8 cellular contexts compared by ENCODE assay signal in genomic region chr3:14178247-14179113, GRCh38. TPM values are rescaled to one million over a fixed set of nuclear protein-coding genes. Genes with fewer than 3 reads are reported as not detected.
A peak's percentile ranks its signal among the peaks of the same experiment; 100 is the strongest.
DNase-seq lines count a peak whose midpoint lies in the region; ATAC-seq and TF ChIP-seq lines count a peak whose summit lies in the region.

Gene LSM3 (plus strand): TSS chr3:14178817. CDS start chr3:14178861, 44 bp downstream.
Gene XPC (minus strand): TSS chr3:14178601. CDS start chr3:14178568, 33 bp downstream.

- H3K27me3 Mint-ChIP-seq in activated T-helper 17 cell treated with anti-CD3 and anti-CD28 coated beads, Interleukin-2, amount 50 U/mL, for 72 hours = no peaks in the 10 kb centered on the region
- H3K27me3 Mint-ChIP-seq in naive B cell = no peaks in the 10 kb centered on the region
- no peaks in the 10 kb centered on the region for H3K27me3 Mint-ChIP-seq in stimulated activated memory B cell treated with anti-CD40 and anti-IgM and Interleukin-4, amounts not matched to agents 10 μg/mL and 1 μg/mL and 100 μg/mL, for 72 hours

- H3K36me3 Mint-ChIP-seq in activated T-helper 17 cell treated with anti-CD3 and anti-CD28 coated beads, Interleukin-2, amount 50 U/mL, for 72 hours (ENCODE audit: low read depth) = peaks cover 41% of the 10 kb centered on the region
- H3K36me3 Mint-ChIP-seq in naive B cell = peaks cover 0 to 11% of the 10 kb centered on the region in 2 donors
- peaks cover 14% of the 10 kb centered on the region for H3K36me3 Mint-ChIP-seq in stimulated activated memory B cell treated with anti-CD40 and anti-IgM and Interleukin-4, amounts not matched to agents 10 μg/mL and 1 μg/mL and 100 μg/mL, for 72 hours

- peak within 1 kb of the TSS; percentile 76 for H3K4me3 ChIP-seq in LNCaP clone FGC (ENCODE audit: low read depth, low read length)

- peak within 1 kb of the TSS; percentile 91 for H3K27ac Mint-ChIP-seq in activated T-helper 17 cell treated with anti-CD3 and anti-CD28 coated beads, Interleukin-2, amount 50 U/mL, for 72 hours
- peak within 1 kb of the TSS; percentile 99 to 100 (median 100) for H3K27ac Mint-ChIP-seq in naive B cell
- peak within 1 kb of the TSS; percentile 95 for H3K27ac Mint-ChIP-seq in stimulated activated memory B cell treated with anti-CD40 and anti-IgM and Interleukin-4, amounts not matched to agents 10 μg/mL and 1 μg/mL and 100 μg/mL, for 72 hours

- H3K27ac ChIP-seq in RWPE1 = peak within 1 kb of the TSS; percentile 94

- DNase-seq in Daoy (ENCODE audit: low read depth) (peak; percentile 93), GOT3 (lab: John Stamatoyannopoulos, UW) (peak; percentile 92), LNCaP clone FGC (ENCODE audit: low read depth) (peak; percentile 98), RWPE1 (ENCODE audit: low spot score) (peak; percentile 89), fibroblast of gingiva (ENCODE audit: low read depth) (peak; percentile 99), naive B cell (peak; percentile 100)

- POLR2A ChIA-PET in RWPE1 (lab: Yijun Ruan, JAX; ENCODE audit: low non-redundant PET) = no interaction called here

- TF ChIP-seq CTCF in LNCaP clone FGC (IDR thresholded peaks at IDR 0.05; ENCODE audit: control insufficient read depth, extremely low read depth, insufficient read depth) (no peak), RWPE1 (conservative IDR thresholded peaks at IDR 0.05; ENCODE audit: low read depth) (no peak)

- H3K4me1 Mint-ChIP-seq in activated T-helper 17 cell treated with anti-CD3 and anti-CD28 coated beads, Interleukin-2, amount 50 U/mL, for 72 hours = peaks cover 40% of the 10 kb centered on the region
- H3K4me1 Mint-ChIP-seq in naive B cell = peaks cover 46 to 54% (median 51%) of the 10 kb centered on the region in 3 donors
- H3K4me1 Mint-ChIP-seq in stimulated activated memory B cell treated with anti-CD40 and anti-IgM and Interleukin-4, amounts not matched to agents 10 μg/mL and 1 μg/mL and 100 μg/mL, for 72 hours = peaks cover 55% of the 10 kb centered on the region

- ATAC-seq in activated T-helper 17 cell treated with anti-CD3 and anti-CD28 coated beads, Interleukin-2, amount 50 U/mL, for 72 hours (replicated peaks) = peak; percentile 96
- ATAC-seq in naive B cell (ENCODE audit: low read depth in 2 of 2) = peak; percentile 87 to 88
- peak; percentile 99 for ATAC-seq in stimulated activated memory B cell treated with anti-CD40 and anti-IgM and Interleukin-4, amounts not matched to agents 10 μg/mL and 1 μg/mL and 100 μg/mL, for 72 hours

- CTCF ChIA-PET in RWPE1 (lab: Yijun Ruan, JAX) = interaction anchor here (0.5 to 0.7 kb wide), 3 partner anchors 53 to 290 kb away, joined by 3 to 4 read pairs (median 3); no protein-coding TSS in a partner anchor

- H3K9me3 Mint-ChIP-seq in activated T-helper 17 cell treated with anti-CD3 and anti-CD28 coated beads, Interleukin-2, amount 50 U/mL, for 72 hours = no peaks in the 10 kb centered on the region
- peaks cover 0 to 2% (median 0%) of the 10 kb centered on the region in 7 donors for H3K9me3 Mint-ChIP-seq in naive B cell
- no peaks in the 10 kb centered on the region for H3K9me3 Mint-ChIP-seq in stimulated activated memory B cell treated with anti-CD40 and anti-IgM and Interleukin-4, amounts not matched to agents 10 μg/mL and 1 μg/mL and 100 μg/mL, for 72 hours

- H3K4me3 Mint-ChIP-seq in activated T-helper 17 cell treated with anti-CD3 and anti-CD28 coated beads, Interleukin-2, amount 50 U/mL, for 72 hours = peak within 1 kb of the TSS; percentile 94
- peak within 1 kb of the TSS; percentile 93 to 99 (median 99) for H3K4me3 Mint-ChIP-seq in naive B cell
- H3K4me3 Mint-ChIP-seq in stimulated activated memory B cell treated with anti-CD40 and anti-IgM and Interleukin-4, amounts not matched to agents 10 μg/mL and 1 μg/mL and 100 μg/mL, for 72 hours = peak within 1 kb of the TSS; percentile 93

RNA-seq across cellular contexts. Expression of gene LSM3, which starts in this region (rescaled TPM):
- total RNA-seq in Daoy (2014; rRNA removed; shearing (Covaris generic)) = 22.3 and 22.9 TPM in 2 replicates
- 10 to 100 TPM; 15.6 to 20.6 TPM for total RNA-seq in activated T-helper 17 cell treated with anti-CD3 and anti-CD28 coated beads, Interleukin-2, amount 50 U/mL, for 72 hours
- polyA plus RNA-seq in naive B cell (ENCODE audit: low read depth in 6 of 6) = 10 to 100 TPM; 23.5 to 41.6 (median 31.2) TPM

RNA-seq across cellular contexts. Expression of gene XPC, which starts in this region (rescaled TPM):
- 8.2 and 8.8 TPM in 2 replicates for total RNA-seq in Daoy (2014; rRNA removed; shearing (Covaris generic))
- 10 to 100 TPM; 31.9 to 39.7 TPM for total RNA-seq in activated T-helper 17 cell treated with anti-CD3 and anti-CD28 coated beads, Interleukin-2, amount 50 U/mL, for 72 hours
- polyA plus RNA-seq in naive B cell (ENCODE audit: low read depth in 6 of 6) = 10 to 100 TPM in 5 of 6 donors, 1 to 10 TPM in 1; 10.0 to 36.6 (median 32.3) TPM

Comparison
In these comparisons a context has a peak if more than half of its experiments do, and no peak if none do; other contexts are left out.
1. Peak in every context shown above with its lines: DNase-seq, ATAC-seq, H3K4me3 ChIP-seq and H3K27ac ChIP-seq.